ENCODE assay signal across 30 cellular contexts in the genomic region with DNA sequence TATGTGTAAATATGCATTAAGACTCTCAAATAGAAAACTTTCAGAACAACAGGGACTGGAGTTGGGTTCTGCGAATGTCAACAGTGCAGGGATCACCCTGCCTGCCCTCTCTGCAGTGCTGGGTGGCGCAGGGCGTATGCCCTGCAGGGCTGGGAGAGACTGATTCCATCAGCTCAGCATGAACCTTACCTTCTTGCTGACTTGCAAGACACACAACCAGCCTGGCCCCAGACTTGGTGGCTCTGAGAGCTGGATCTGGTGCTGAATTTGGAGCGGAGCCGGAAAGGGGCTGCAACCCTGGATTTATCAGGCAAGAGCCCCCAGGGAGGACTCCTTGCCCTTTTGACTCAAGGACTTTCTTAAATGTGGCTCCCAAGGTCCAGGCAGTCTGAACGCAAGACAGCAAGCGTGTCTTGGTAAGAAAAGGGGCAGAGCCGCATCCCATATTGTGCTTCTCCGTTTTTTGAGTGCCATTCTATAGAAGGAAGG.
"Had no signal": no experiment of that assay in that cellular context is flagged by ENCODE, and none has a peak within 500 bp of the region (broad histone marks: within the 10 kb centered on the region; RNA-seq: fewer than 3 reads in every experiment).

No MANE protein-coding gene starts in this region.

- DNase-seq: kidney glomerular epithelial cell; left cardiac atrium; lower lobe of right lung; mammary epithelial cell; mesenchymal stem cell; naive thymus-derived CD8-positive, alpha-beta T cell; nephron progenitor cell; occipital lobe; ovary; right lobe of liver; stimulated activated CD4-positive, alpha-beta T cell treated with anti-CD3 and anti-CD28 coated beads, Interleukin-12 subunit alpha, Interleukin-12 subunit beta, amount 100 ng/mL, for 4 hours; stimulated activated CD4-positive, alpha-beta T cell treated with anti-CD3 and anti-CD28 coated beads, Interleukin-15, amount 100 ng/mL, for 24 hours; stimulated activated CD4-positive, alpha-beta T cell treated with anti-CD3 and anti-CD28 coated beads, Interleukin-2, amount 100 ng/mL, for 24 hours; stimulated activated CD4-positive, alpha-beta T cell treated with anti-CD3 and anti-CD28 coated beads, Interleukin-4, amount 100 ng/mL, for 1 hour; stimulated activated naive B cell treated with anti-CD40 and anti-IgM and Interleukin-4, amounts not matched to agents 10 μg/mL and 1 μg/mL and 100 μg/mL, for 72 hours; stimulated activated naive CD8-positive, alpha-beta T cell treated with anti-CD3 and anti-CD28 coated beads, Interleukin-15, Interleukin-2, amounts not matched to agents 100 U/mL and 50 U/mL, for 24 hours; stomach; testis; thyroid gland; transverse colon; upper lobe of right lung had no signal

- H3K4me1 Mint-ChIP-seq: naive thymus-derived CD8-positive, alpha-beta T cell; stimulated activated naive B cell treated with anti-CD40 and anti-IgM and Interleukin-4, amounts not matched to agents 10 μg/mL and 1 μg/mL and 100 μg/mL, for 72 hours had no signal

- H3K9ac ChIP-seq: neural progenitor cell had no signal

- H3K36me3 Mint-ChIP-seq: naive thymus-derived CD8-positive, alpha-beta T cell; neural progenitor cell; stimulated activated naive B cell treated with anti-CD40 and anti-IgM and Interleukin-4, amounts not matched to agents 10 μg/mL and 1 μg/mL and 100 μg/mL, for 72 hours had no signal

- H3K27me3 ChIP-seq: hepatocyte, ovary, right atrium auricular region, right lobe of liver, stomach, testis, thyroid gland, upper lobe of right lung had no signal

- ATAC-seq: left cardiac atrium; left lobe of liver; lower lobe of right lung; naive thymus-derived CD8-positive, alpha-beta T cell; right lobe of liver; stimulated activated naive B cell treated with anti-CD40 and anti-IgM and Interleukin-4, amounts not matched to agents 10 μg/mL and 1 μg/mL and 100 μg/mL, for 72 hours; stimulated activated naive CD8-positive, alpha-beta T cell treated with anti-CD3 and anti-CD28 coated beads, Interleukin-15, Interleukin-2, amounts not matched to agents 100 U/mL and 50 U/mL, for 24 hours; upper lobe of right lung had no signal

- FAIRE-seq: keratinocyte, urothelium cell line had no signal

- H3K4me3 Mint-ChIP-seq: naive thymus-derived CD8-positive, alpha-beta T cell; nephron progenitor cell; neural progenitor cell; stimulated activated naive B cell treated with anti-CD40 and anti-IgM and Interleukin-4, amounts not matched to agents 10 μg/mL and 1 μg/mL and 100 μg/mL, for 72 hours had no signal

- H3K36me3 ChIP-seq: lower lobe of right lung, neural progenitor cell, neutrophil, ovary, right atrium auricular region, right lobe of liver, stomach, thyroid gland, transverse colon, upper lobe of right lung had no signal

- H2AFZ ChIP-seq: hepatocyte, neural progenitor cell had no signal

- H3K4me1 ChIP-seq: lower lobe of right lung, right atrium auricular region, right lobe of liver, stomach, testis, thyroid gland, transverse colon, upper lobe of right lung had no signal

- H3K4me2 ChIP-seq: hepatocyte, neural progenitor cell, smooth muscle cell had no signal

- H3K9me3 Mint-ChIP-seq: nephron progenitor cell had no signal

- H3K4me3 ChIP-seq: hepatocyte, lower lobe of right lung, neural progenitor cell, ovary, right atrium auricular region, right lobe of liver, smooth muscle cell, stomach, testis, thyroid gland, transverse colon, upper lobe of right lung had no signal

- H3K79me2 ChIP-seq: hepatocyte had no signal

- H3K27ac ChIP-seq: hepatocyte, lower lobe of right lung, neural progenitor cell, neutrophil, ovary, right atrium auricular region, right lobe of liver, stomach, testis, thyroid gland, transverse colon, upper lobe of right lung had no signal

- H3K27ac Mint-ChIP-seq: naive thymus-derived CD8-positive, alpha-beta T cell; nephron progenitor cell; neural progenitor cell; progenitor cell of endocrine pancreas; stimulated activated naive B cell treated with anti-CD40 and anti-IgM and Interleukin-4, amounts not matched to agents 10 μg/mL and 1 μg/mL and 100 μg/mL, for 72 hours had no signal

- H3K9me3 ChIP-seq: lower lobe of right lung, neutrophil, ovary, right atrium auricular region, right lobe of liver, testis, thyroid gland, transverse colon, upper lobe of right lung had no signal
